1 cellular context compared by ENCODE assay signal in the genomic region with DNA sequence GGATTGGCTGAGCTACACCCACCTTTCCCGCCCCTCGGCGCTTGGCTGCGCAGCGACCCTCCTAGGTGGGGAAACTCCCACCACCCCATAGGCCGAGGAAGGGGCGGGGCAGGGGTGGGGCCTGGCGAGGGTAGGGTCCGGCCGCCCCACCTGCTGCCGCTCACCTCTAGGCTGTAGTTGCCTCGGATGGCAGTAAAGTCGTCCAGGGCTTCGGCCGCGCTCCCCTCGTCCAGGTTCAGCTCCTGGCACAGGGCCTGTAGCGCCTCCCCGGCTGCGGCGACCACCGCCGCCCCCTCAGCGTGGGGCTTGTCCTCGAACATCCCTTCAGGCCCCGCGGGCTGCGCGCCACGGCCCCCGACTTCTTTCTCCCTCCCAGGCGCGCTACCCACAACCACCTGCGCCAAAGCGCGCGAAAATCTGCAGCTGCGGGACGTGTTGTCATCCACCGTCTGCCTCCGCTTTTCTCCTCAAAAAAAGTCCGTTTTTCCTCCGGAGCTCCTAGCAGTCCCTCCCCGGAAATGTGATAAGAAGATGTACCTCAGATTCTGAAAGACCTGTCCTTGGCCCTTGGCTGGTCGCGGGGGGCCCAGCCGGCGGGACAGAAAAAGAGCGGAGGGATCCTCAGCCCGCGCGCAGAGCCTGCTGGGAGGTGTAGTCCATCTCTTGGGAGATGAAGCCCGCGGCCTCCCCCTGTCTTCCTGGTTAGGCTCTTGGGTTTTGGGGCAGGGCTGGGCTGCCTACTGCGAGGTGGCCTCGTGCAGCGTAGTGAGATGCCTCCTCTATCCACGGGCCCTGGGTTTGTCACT.
TF ChIP-seq lines count a peak whose summit lies in the region.

A gene with protein sequence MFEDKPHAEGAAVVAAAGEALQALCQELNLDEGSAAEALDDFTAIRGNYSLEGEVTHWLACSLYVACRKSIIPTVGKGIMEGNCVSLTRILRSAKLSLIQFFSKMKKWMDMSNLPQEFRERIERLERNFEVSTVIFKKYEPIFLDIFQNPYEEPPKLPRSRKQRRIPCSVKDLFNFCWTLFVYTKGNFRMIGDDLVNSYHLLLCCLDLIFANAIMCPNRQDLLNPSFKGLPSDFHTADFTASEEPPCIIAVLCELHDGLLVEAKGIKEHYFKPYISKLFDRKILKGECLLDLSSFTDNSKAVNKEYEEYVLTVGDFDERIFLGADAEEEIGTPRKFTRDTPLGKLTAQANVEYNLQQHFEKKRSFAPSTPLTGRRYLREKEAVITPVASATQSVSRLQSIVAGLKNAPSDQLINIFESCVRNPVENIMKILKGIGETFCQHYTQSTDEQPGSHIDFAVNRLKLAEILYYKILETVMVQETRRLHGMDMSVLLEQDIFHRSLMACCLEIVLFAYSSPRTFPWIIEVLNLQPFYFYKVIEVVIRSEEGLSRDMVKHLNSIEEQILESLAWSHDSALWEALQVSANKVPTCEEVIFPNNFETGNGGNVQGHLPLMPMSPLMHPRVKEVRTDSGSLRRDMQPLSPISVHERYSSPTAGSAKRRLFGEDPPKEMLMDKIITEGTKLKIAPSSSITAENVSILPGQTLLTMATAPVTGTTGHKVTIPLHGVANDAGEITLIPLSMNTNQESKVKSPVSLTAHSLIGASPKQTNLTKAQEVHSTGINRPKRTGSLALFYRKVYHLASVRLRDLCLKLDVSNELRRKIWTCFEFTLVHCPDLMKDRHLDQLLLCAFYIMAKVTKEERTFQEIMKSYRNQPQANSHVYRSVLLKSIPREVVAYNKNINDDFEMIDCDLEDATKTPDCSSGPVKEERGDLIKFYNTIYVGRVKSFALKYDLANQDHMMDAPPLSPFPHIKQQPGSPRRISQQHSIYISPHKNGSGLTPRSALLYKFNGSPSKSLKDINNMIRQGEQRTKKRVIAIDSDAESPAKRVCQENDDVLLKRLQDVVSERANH (minus strand): TSS at position 389 of the 806 bp plus-strand sequence. CDS start 69 bp downstream, at position 320.

TF ChIP-seq in HepG2, 621 proteins besides CTCF, POLR2A, EP300 and RAD21 (continued from another document and continues in another):
- TF ChIP-seq, protein P1, sequence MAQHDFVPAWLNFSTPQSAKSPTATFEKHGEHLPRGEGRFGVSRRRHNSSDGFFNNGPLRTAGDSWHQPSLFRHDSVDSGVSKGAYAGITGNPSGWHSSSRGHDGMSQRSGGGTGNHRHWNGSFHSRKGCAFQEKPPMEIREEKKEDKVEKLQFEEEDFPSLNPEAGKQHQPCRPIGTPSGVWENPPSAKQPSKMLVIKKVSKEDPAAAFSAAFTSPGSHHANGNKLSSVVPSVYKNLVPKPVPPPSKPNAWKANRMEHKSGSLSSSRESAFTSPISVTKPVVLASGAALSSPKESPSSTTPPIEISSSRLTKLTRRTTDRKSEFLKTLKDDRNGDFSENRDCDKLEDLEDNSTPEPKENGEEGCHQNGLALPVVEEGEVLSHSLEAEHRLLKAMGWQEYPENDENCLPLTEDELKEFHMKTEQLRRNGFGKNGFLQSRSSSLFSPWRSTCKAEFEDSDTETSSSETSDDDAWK (CRISPR knock-in tag; IDR thresholded peaks at IDR 0.05), result no peak
- TF ChIP-seq ZNF124 (CRISPR knock-in tag; IDR thresholded peaks at IDR 0.05) (peak; percentile 98), ZFX (CRISPR knock-in tag; IDR thresholded peaks at IDR 0.05; ENCODE audit: low read depth) (peak; percentile 99), ETV6 (CRISPR knock-in tag; conservative IDR thresholded peaks at IDR 0.05) (peak; percentile 93), DMAP1 (CRISPR knock-in tag; IDR thresholded peaks at IDR 0.05) (peak; percentile 99), ZBTB14 (CRISPR knock-in tag; IDR thresholded peaks at IDR 0.05) (peak; percentile 80), SP2 (CRISPR knock-in tag; IDR thresholded peaks at IDR 0.05) (peak; percentile 67; the same call in 1 of the 2 replicates), DR1 (CRISPR knock-in tag; IDR thresholded peaks at IDR 0.05) (peak; percentile 97), HMGA1 (CRISPR knock-in tag; conservative IDR thresholded peaks at IDR 0.05) (no peak), ZNF33B (CRISPR knock-in tag; IDR thresholded peaks at IDR 0.05) (peak; percentile 79; the same call in 1 of the 2 replicates), ZNF562 (CRISPR knock-in tag; IDR thresholded peaks at IDR 0.05; ENCODE audit: borderline replicate concordance) (peak; percentile 82; the same call in 1 of the 2 replicates), ZNF138 (CRISPR knock-in tag; IDR thresholded peaks at IDR 0.05; ENCODE audit: low read depth) (peak; percentile 97), ATF3 (CRISPR knock-in tag; IDR thresholded peaks at IDR 0.05) (peak; percentile 68; the same call in 1 of the 2 replicates), ZNF30 (CRISPR knock-in tag; IDR thresholded peaks at IDR 0.05) (peak; percentile 95), ZMAT3 (CRISPR knock-in tag; conservative IDR thresholded peaks at IDR 0.05) (peak; percentile 79), HDAC1 (CRISPR knock-in tag; IDR thresholded peaks at IDR 0.05) (peak; percentile 97), SRSF4 (IDR thresholded peaks at IDR 0.05; ENCODE audit: low read depth, low read length, poor library complexity, severe bottlenecking) (no peak), KDM5A (IDR thresholded peaks at IDR 0.05; ENCODE audit: borderline replicate concordance, low read length) (peak; percentile 97), SRY (CRISPR knock-in tag; IDR thresholded peaks at IDR 0.05) (peak; percentile 97), ZNF670 (CRISPR knock-in tag; IDR thresholded peaks at IDR 0.05; ENCODE audit: borderline replicate concordance) (peak; percentile 87), SOX5 (CRISPR knock-in tag; IDR thresholded peaks at IDR 0.05; ENCODE audit: borderline replicate concordance) (no peak; the same call in none of the 2 replicates), ZBTB42 (CRISPR knock-in tag; IDR thresholded peaks at IDR 0.05) (peak; percentile 96), TSC22D2 (CRISPR knock-in tag; IDR thresholded peaks at IDR 0.05; ENCODE audit: borderline replicate concordance) (peak; percentile 45; the same call in 1 of the 2 replicates), ZNF775 (CRISPR knock-in tag; IDR thresholded peaks at IDR 0.05; ENCODE audit: borderline replicate concordance) (peak; percentile 91), NR2F2 (IDR thresholded peaks at IDR 0.05; ENCODE audit: borderline replicate concordance, low read depth) (peak; percentile 82; the same call in 1 of the 2 replicates)
- TF ChIP-seq, protein P2, sequence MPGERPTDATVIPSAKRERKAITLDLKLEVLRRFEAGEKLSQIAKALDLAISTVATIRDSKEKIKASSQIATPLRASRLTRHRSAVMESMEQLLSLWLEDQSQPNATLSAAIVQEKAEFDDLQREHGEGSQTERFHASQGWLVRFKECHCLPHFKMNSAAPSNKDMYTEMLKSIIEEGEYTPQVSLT (CRISPR knock-in tag; IDR thresholded peaks at IDR 0.05; ENCODE audit: borderline replicate concordance, low read depth), result peak; percentile 85
- TF ChIP-seq, protein P3, sequence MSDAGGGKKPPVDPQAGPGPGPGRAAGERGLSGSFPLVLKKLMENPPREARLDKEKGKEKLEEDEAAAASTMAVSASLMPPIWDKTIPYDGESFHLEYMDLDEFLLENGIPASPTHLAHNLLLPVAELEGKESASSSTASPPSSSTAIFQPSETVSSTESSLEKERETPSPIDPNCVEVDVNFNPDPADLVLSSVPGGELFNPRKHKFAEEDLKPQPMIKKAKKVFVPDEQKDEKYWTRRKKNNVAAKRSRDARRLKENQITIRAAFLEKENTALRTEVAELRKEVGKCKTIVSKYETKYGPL (CRISPR knock-in tag; IDR thresholded peaks at IDR 0.05), result peak; percentile 83
- TF ChIP-seq, protein P4, sequence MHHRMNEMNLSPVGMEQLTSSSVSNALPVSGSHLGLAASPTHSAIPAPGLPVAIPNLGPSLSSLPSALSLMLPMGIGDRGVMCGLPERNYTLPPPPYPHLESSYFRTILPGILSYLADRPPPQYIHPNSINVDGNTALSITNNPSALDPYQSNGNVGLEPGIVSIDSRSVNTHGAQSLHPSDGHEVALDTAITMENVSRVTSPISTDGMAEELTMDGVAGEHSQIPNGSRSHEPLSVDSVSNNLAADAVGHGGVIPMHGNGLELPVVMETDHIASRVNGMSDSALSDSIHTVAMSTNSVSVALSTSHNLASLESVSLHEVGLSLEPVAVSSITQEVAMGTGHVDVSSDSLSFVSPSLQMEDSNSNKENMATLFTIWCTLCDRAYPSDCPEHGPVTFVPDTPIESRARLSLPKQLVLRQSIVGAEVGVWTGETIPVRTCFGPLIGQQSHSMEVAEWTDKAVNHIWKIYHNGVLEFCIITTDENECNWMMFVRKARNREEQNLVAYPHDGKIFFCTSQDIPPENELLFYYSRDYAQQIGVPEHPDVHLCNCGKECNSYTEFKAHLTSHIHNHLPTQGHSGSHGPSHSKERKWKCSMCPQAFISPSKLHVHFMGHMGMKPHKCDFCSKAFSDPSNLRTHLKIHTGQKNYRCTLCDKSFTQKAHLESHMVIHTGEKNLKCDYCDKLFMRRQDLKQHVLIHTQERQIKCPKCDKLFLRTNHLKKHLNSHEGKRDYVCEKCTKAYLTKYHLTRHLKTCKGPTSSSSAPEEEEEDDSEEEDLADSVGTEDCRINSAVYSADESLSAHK (CRISPR knock-in tag; IDR thresholded peaks at IDR 0.05; ENCODE audit: borderline replicate concordance), result peak; percentile 89
- TF ChIP-seq, protein P5, sequence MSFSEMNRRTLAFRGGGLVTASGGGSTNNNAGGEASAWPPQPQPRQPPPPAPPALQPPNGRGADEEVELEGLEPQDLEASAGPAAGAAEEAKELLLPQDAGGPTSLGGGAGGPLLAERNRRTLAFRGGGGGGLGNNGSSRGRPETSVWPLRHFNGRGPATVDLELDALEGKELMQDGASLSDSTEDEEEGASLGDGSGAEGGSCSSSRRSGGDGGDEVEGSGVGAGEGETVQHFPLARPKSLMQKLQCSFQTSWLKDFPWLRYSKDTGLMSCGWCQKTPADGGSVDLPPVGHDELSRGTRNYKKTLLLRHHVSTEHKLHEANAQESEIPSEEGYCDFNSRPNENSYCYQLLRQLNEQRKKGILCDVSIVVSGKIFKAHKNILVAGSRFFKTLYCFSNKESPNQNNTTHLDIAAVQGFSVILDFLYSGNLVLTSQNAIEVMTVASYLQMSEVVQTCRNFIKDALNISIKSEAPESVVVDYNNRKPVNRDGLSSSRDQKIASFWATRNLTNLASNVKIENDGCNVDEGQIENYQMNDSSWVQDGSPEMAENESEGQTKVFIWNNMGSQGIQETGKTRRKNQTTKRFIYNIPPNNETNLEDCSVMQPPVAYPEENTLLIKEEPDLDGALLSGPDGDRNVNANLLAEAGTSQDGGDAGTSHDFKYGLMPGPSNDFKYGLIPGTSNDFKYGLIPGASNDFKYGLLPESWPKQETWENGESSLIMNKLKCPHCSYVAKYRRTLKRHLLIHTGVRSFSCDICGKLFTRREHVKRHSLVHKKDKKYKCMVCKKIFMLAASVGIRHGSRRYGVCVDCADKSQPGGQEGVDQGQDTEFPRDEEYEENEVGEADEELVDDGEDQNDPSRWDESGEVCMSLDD (CRISPR knock-in tag; IDR thresholded peaks at IDR 0.05; ENCODE audit: borderline replicate concordance), result peak; percentile 94
- TF ChIP-seq, protein P6, sequence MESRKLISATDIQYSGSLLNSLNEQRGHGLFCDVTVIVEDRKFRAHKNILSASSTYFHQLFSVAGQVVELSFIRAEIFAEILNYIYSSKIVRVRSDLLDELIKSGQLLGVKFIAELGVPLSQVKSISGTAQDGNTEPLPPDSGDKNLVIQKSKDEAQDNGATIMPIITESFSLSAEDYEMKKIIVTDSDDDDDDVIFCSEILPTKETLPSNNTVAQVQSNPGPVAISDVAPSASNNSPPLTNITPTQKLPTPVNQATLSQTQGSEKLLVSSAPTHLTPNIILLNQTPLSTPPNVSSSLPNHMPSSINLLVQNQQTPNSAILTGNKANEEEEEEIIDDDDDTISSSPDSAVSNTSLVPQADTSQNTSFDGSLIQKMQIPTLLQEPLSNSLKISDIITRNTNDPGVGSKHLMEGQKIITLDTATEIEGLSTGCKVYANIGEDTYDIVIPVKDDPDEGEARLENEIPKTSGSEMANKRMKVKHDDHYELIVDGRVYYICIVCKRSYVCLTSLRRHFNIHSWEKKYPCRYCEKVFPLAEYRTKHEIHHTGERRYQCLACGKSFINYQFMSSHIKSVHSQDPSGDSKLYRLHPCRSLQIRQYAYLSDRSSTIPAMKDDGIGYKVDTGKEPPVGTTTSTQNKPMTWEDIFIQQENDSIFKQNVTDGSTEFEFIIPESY (CRISPR knock-in tag; IDR thresholded peaks at IDR 0.05), result no peak; the same call in none of the 2 replicates
- TF ChIP-seq, protein P7, sequence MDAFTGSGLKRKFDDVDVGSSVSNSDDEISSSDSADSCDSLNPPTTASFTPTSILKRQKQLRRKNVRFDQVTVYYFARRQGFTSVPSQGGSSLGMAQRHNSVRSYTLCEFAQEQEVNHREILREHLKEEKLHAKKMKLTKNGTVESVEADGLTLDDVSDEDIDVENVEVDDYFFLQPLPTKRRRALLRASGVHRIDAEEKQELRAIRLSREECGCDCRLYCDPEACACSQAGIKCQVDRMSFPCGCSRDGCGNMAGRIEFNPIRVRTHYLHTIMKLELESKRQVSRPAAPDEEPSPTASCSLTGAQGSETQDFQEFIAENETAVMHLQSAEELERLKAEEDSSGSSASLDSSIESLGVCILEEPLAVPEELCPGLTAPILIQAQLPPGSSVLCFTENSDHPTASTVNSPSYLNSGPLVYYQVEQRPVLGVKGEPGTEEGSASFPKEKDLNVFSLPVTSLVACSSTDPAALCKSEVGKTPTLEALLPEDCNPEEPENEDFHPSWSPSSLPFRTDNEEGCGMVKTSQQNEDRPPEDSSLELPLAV (CRISPR knock-in tag; conservative IDR thresholded peaks at IDR 0.05; ENCODE audit: low read depth), result peak; percentile 74; the same call in 1 of the 2 replicates
- TF ChIP-seq, protein P8, sequence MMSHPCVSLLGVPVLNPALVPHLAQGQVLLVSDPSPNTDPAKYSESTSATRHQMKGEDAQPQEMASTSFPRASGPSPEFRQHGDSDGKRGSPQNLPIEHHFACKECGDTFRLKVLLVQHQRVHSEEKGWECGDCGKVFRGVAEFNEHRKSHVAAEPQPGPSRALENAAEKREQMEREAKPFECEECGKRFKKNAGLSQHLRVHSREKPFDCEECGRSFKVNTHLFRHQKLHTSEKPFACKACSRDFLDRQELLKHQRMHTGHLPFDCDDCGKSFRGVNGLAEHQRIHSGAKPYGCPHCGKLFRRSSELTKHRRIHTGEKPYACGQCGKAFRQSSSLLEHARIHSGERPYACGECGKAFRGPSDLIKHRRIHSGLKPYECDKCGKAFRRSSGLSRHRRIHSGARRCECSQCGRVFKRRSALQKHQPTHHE (CRISPR knock-in tag; IDR thresholded peaks at IDR 0.05; ENCODE audit: borderline replicate concordance), result peak; percentile 98
